In the genomic region with DNA sequence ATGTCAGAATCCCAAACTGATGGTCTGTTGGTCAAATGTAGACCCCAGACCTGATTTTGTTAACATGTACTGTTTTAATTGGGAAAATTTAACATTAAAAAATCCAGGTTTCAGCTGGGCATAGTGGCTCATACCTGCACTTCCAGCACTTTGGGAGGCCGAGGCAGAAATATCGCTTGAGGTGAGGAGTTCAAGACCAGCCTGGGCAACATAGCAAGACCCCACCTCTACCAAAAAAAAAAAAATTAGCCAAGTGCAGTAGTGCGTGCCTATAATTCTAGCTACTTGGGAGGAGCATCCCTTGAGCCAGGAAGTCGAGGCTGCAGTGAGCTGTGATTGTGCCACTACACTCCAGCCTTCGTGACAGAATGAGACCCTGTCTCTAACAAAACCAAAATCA, we compare ENCODE assay signal across 21 cellular contexts.
"Had no signal": no experiment of that assay in that cellular context is flagged by ENCODE, and none has a peak within 500 bp of the region (broad histone marks: within the 10 kb centered on the region; RNA-seq: fewer than 3 reads in every experiment).

No MANE protein-coding gene starts in this region.

- H3K36me3 Mint-ChIP-seq: brain, naive B cell had no signal

- ATAC-seq: activated CD8-positive, alpha-beta T cell treated with anti-CD3 and anti-CD28 coated beads, Interleukin-2, amount 10 ng/mL, durations not matched to agents 7 days and 5 days; gastroesophageal sphincter; heart right ventricle; right cardiac atrium; upper lobe of right lung had no signal

- H3K9me3 ChIP-seq: gastroesophageal sphincter, heart right ventricle, left ventricle myocardium inferior, stomach, thoracic aorta, upper lobe of right lung had no signal

- H3K27ac ChIP-seq: left ventricle myocardium inferior, upper lobe of right lung had no signal

- H3K27me3 Mint-ChIP-seq: activated T-cell treated with anti-CD3 and anti-CD28 coated beads, Interleukin-2, amount 50 U/mL, for 24 hours had no signal

- H3K27ac Mint-ChIP-seq: activated CD4-positive, alpha-beta T cell treated with anti-CD3 and anti-CD28 coated beads, Interleukin-2, amount 10 ng/mL, durations not matched to agents 24 days and 14 days; activated CD8-positive, alpha-beta T cell treated with anti-CD3 and anti-CD28 coated beads, Interleukin-2, amount 10 ng/mL, durations not matched to agents 7 days and 5 days; activated naive CD4-positive, alpha-beta T cell treated with anti-CD3 and anti-CD28 coated beads for 36 hours; activated T-cell treated with anti-CD3 and anti-CD28 coated beads, Interleukin-2, amount 50 U/mL, for 24 hours; progenitor cell of endocrine pancreas had no signal

- H3K9me3 Mint-ChIP-seq: activated CD4-positive, alpha-beta T cell treated with anti-CD3 and anti-CD28 coated beads, Interleukin-2, amount 10 ng/mL, durations not matched to agents 24 days and 14 days; activated naive CD4-positive, alpha-beta T cell treated with anti-CD3 and anti-CD28 coated beads for 36 hours; activated T-cell treated with anti-CD3 and anti-CD28 coated beads, Interleukin-2, amount 50 U/mL, for 24 hours; brain; naive B cell; neural crest cell had no signal

- H3K36me3 ChIP-seq: gastroesophageal sphincter, heart right ventricle, left ventricle myocardium inferior, stomach, thoracic aorta, upper lobe of right lung had no signal

- H3K4me3 ChIP-seq: gastroesophageal sphincter, heart right ventricle, left ventricle myocardium inferior, skin epidermis, stomach, thoracic aorta, upper lobe of right lung had no signal

- DNase-seq: activated CD4-positive, alpha-beta T cell treated with anti-CD3 and anti-CD28 coated beads, Interleukin-2, amount 10 ng/mL, durations not matched to agents 24 days and 14 days; activated CD4-positive, CD25-positive, alpha-beta regulatory T cell; activated CD8-positive, alpha-beta T cell treated with anti-CD3 and anti-CD28 coated beads, Interleukin-2, amount 10 ng/mL, durations not matched to agents 7 days and 5 days; activated naive CD4-positive, alpha-beta T cell treated with anti-CD3 and anti-CD28 coated beads for 36 hours; activated T-cell treated with anti-CD3 and anti-CD28 coated beads, Interleukin-2, amount 50 U/mL, for 24 hours; central memory CD4-positive, alpha-beta T cell; heart right ventricle; kidney glomerular epithelial cell; left ventricle myocardium inferior; naive B cell; right cardiac atrium; stimulated activated CD4-positive, alpha-beta T cell treated with anti-CD3 and anti-CD28 coated beads, Interleukin-15, amount 100 ng/mL, for 24 hours; stimulated activated CD4-positive, alpha-beta T cell treated with anti-CD3 and anti-CD28 coated beads, Interleukin-2, amount 100 ng/mL, for 48 hours; stomach; upper lobe of right lung had no signal

- H3K27me3 ChIP-seq: gastroesophageal sphincter, heart right ventricle, stomach, upper lobe of right lung had no signal

- H3K4me3 Mint-ChIP-seq: activated CD4-positive, alpha-beta T cell treated with anti-CD3 and anti-CD28 coated beads, Interleukin-2, amount 10 ng/mL, durations not matched to agents 24 days and 14 days; activated CD8-positive, alpha-beta T cell treated with anti-CD3 and anti-CD28 coated beads, Interleukin-2, amount 10 ng/mL, durations not matched to agents 7 days and 5 days; activated naive CD4-positive, alpha-beta T cell treated with anti-CD3 and anti-CD28 coated beads for 36 hours; activated T-cell treated with anti-CD3 and anti-CD28 coated beads, Interleukin-2, amount 50 U/mL, for 24 hours; brain; neural crest cell had no signal
